ENCODE assay signal across 35 cellular contexts in the genomic region with DNA sequence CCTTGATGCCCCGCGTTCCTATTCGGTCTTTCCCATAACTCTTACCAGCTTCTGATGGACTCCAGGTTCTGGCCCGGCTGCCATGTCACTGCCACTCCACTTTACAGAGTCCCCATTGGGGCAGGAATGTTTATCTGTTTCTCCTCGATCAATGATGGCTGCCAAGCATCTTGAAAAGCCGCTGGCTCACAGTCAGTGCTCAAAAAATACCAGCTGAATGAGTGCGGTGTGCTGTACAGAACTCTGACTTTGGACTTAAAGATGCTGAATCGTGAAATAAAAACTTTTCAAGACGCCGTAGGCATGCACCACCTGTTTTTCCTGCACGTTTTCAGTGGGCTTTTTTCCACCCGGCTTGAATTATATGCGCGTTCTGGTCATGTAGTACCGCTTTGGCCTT.
"Had no signal": no experiment of that assay in that cellular context is flagged by ENCODE, and none has a peak within 500 bp of the region (broad histone marks: within the 10 kb centered on the region; RNA-seq: fewer than 3 reads in every experiment).

No MANE protein-coding gene starts in this region.

- H3K4me3 ChIP-seq: coronary artery, esophagus muscularis mucosa, gastrocnemius medialis, heart left ventricle had no signal

- H3K9me3 Mint-ChIP-seq: activated B cell treated with CpG ODN at 0.5 μM for 24 hours; activated CD4-positive, alpha-beta memory T cell treated with anti-CD3 and anti-CD28 coated beads for 36 hours; activated T-helper 1 cell treated with anti-CD3 and anti-CD28 coated beads, Interleukin-12 subunit alpha, Interleukin-12 subunit beta, Interleukin-2, Interleukin-4 antibody, amounts not matched to agents 30 ng/mL and 10 ng/mL and 1 ng/mL, durations not matched to agents 14 hours and 24 hours and 36 hours; activated T-helper 2 cell treated with anti-CD3 and anti-CD28 coated beads, Interferon-gamma antibody, Interleukin-2, Interleukin-4, amounts not matched to agents 10 μg/mL and 5 μg/mL and 100 μg/mL, durations not matched to agents 14 hours and 24 hours and 36 hours; central memory CD8-positive, alpha-beta T cell; dendritic cell treated with granulocyte-macrophage colony-stimulating factor and Interleukin-4, amounts not matched to agents 40 ng/mL and 50 ng/mL, for 4 days; effector memory CD8-positive, alpha-beta T cell; T-cell; T-helper 1 cell treated with Interleukin-12 subunit alpha and Interleukin-12 subunit beta and Interleukin-4 antibody, amounts not matched to agents 30 μg/mL and 1 μg/mL, for 36 hours; T-helper 2 cell treated with Interferon-gamma antibody and Interleukin-4, amounts not matched to agents 5 μg/mL and 100 μg/mL, for 36 hours had no signal

- H3K36me3 ChIP-seq: brain microvascular endothelial cell, gastrocnemius medialis had no signal

- H3K4me1 Mint-ChIP-seq: activated B cell treated with CpG ODN at 0.5 μM for 24 hours; activated CD8-positive, alpha-beta memory T cell treated with anti-CD3 and anti-CD28 coated beads, Interleukin-2, amount 10 ng/mL, durations not matched to agents 7 days and 5 days; central memory CD8-positive, alpha-beta T cell; T-cell had no signal

- H3K27me3 ChIP-seq: brain microvascular endothelial cell, esophagus muscularis mucosa, foreskin keratinocyte, gastrocnemius medialis, heart left ventricle had no signal

- DNase-seq: activated B cell treated with CpG ODN at 0.5 μM for 24 hours; activated CD4-positive, alpha-beta memory T cell treated with anti-CD3 and anti-CD28 coated beads for 36 hours; activated CD4-positive, alpha-beta T cell treated with anti-CD3 and anti-CD28 coated beads for 48 hours; activated CD4-positive, alpha-beta T cell treated with anti-CD3 and anti-CD28 coated beads, Interleukin-2, amount 50 U/mL, for 1 hour; activated CD8-positive, alpha-beta memory T cell treated with anti-CD3 and anti-CD28 coated beads, Interleukin-2, amount 10 ng/mL, durations not matched to agents 7 days and 5 days; activated CD8-positive, alpha-beta T cell treated with anti-CD3 and anti-CD28 coated beads, Interleukin-2, amount 10 ng/mL, durations not matched to agents 7 days and 5 days; activated gamma-delta T cell treated with Interleukin-2 at 50 U/mL for 16 hours; activated naive CD4-positive, alpha-beta T cell treated with anti-CD3 and anti-CD28 coated beads, Interleukin-2, amount 50 U/mL, for 16 hours; activated naive CD4-positive, alpha-beta T cell treated with Interleukin-2 at 50 U/mL for 16 hours; activated T-cell treated with anti-CD3 and anti-CD28 coated beads, Interleukin-2, amount 50 U/mL, for 48 hours; amniotic stem cell; anterior cingulate cortex; brain microvascular endothelial cell; effector CD4-positive, alpha-beta T cell; effector memory CD8-positive, alpha-beta T cell; erythroblast; foreskin keratinocyte; gastrocnemius medialis; glutamatergic neuron; heart left ventricle; T-cell; T1000; WERI-Rb-1 had no signal

- H3K36me3 Mint-ChIP-seq: activated CD4-positive, alpha-beta memory T cell treated with anti-CD3 and anti-CD28 coated beads for 36 hours; activated CD8-positive, alpha-beta memory T cell treated with anti-CD3 and anti-CD28 coated beads, Interleukin-2, amount 10 ng/mL, durations not matched to agents 7 days and 5 days; activated naive CD8-positive, alpha-beta T cell; T-cell had no signal

- H3K4me1 ChIP-seq: esophagus muscularis mucosa, foreskin keratinocyte, gastrocnemius medialis had no signal

- H3K27me3 Mint-ChIP-seq: activated B cell treated with CpG ODN at 0.5 μM for 24 hours; activated CD8-positive, alpha-beta memory T cell treated with anti-CD3 and anti-CD28 coated beads, Interleukin-2, amount 10 ng/mL, durations not matched to agents 7 days and 5 days; central memory CD8-positive, alpha-beta T cell; dendritic cell treated with granulocyte-macrophage colony-stimulating factor and Interleukin-4, amounts not matched to agents 40 ng/mL and 50 ng/mL, for 4 days; effector memory CD8-positive, alpha-beta T cell had no signal

- H3K27ac ChIP-seq: brain microvascular endothelial cell, coronary artery, esophagus muscularis mucosa, foreskin keratinocyte, gastrocnemius medialis, heart left ventricle, WERI-Rb-1 had no signal

- H3K4me3 Mint-ChIP-seq: activated B cell treated with CpG ODN at 0.5 μM for 24 hours; activated CD4-positive, alpha-beta memory T cell treated with anti-CD3 and anti-CD28 coated beads for 36 hours; activated CD8-positive, alpha-beta memory T cell treated with anti-CD3 and anti-CD28 coated beads, Interleukin-2, amount 10 ng/mL, durations not matched to agents 7 days and 5 days; activated CD8-positive, alpha-beta T cell treated with anti-CD3 and anti-CD28 coated beads, Interleukin-2, amount 10 ng/mL, durations not matched to agents 7 days and 5 days; activated naive CD8-positive, alpha-beta T cell; activated T-helper 1 cell treated with anti-CD3 and anti-CD28 coated beads, Interleukin-12 subunit alpha, Interleukin-12 subunit beta, Interleukin-2, Interleukin-4 antibody, amounts not matched to agents 30 ng/mL and 10 ng/mL and 1 ng/mL, durations not matched to agents 14 hours and 24 hours and 36 hours; central memory CD8-positive, alpha-beta T cell; dendritic cell treated with granulocyte-macrophage colony-stimulating factor and Interleukin-4, amounts not matched to agents 40 ng/mL and 50 ng/mL, for 4 days; effector memory CD8-positive, alpha-beta T cell; T-cell; T-helper 1 cell treated with Interleukin-12 subunit alpha and Interleukin-12 subunit beta and Interleukin-4 antibody, amounts not matched to agents 30 μg/mL and 1 μg/mL, for 36 hours; T-helper 2 cell treated with Interferon-gamma antibody and Interleukin-4, amounts not matched to agents 5 μg/mL and 100 μg/mL, for 36 hours had no signal

- ATAC-seq: activated CD4-positive, CD25-positive, alpha-beta regulatory T cell treated with anti-CD3 and anti-CD28 coated beads, Interleukin-2, amount 50 U/mL, for 24 hours; activated CD8-positive, alpha-beta memory T cell treated with anti-CD3 and anti-CD28 coated beads, Interleukin-2, amount 10 ng/mL, durations not matched to agents 7 days and 5 days; activated CD8-positive, alpha-beta T cell treated with anti-CD3 and anti-CD28 coated beads, Interleukin-2, amount 10 ng/mL, durations not matched to agents 7 days and 5 days; effector memory CD8-positive, alpha-beta T cell; foreskin keratinocyte; gastrocnemius medialis; heart left ventricle; T-cell had no signal

- FAIRE-seq: astrocyte, bronchial epithelial cell had no signal

- H3K9me3 ChIP-seq: esophagus muscularis mucosa, gastrocnemius medialis, heart left ventricle had no signal
